2 cellular contexts compared by ENCODE assay signal in the genomic region with DNA sequence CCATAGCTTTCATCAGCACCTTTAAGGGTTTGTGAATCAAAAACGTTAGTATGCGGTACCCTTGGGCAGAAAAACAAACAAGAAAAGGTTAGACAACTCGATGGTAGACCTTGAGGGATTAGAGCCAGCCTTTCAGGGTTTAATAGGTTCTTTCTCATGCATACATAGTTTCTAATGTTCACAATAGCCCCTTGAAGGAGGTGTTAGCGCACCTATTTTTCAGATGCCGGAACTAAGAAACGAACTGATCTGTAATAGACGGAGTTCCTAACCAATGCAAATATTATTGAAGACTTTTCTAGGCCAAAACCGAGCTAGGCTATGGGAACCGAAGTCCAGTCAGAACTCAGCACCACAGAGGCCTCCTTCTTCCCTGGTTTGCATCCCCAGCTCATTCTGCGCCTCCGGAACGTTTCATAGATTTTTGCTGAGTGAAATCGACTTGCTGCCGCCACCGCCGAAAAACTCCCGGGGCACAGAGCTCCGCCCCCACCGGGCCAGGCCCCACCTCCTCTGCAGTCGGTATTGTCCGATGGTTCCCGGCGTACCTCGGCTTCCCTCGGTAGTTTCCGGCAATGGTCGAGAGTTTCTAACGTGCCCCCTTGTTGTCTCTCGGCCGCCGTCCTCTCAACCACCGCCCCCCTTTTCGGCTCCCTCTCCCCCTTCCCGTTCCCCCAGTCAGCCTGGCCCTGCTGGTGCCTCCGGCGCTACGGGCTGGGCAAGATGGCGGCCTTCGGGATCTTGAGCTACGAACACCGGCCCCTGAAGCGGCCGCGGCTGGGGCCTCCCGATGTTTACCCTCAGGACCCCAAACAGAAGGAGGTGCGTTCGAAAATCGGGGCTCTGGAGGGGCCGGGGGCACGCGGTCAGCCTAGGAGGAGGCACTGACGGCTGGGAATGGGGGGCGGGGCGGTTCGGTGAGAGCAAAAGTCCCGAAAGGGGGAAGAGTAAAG.
A peak's percentile ranks its signal among the peaks of the same experiment; 100 is the strongest.
TF ChIP-seq lines count a peak whose summit lies in the region.

A gene (plus strand): TSS at position 565 of the 953 bp plus-strand sequence. CDS start 159 bp downstream, at position 724.

TF ChIP-seq in IMR-90, 13 proteins besides CTCF, POLR2A, EP300 and RAD21 (continued from another document):
- TF ChIP-seq MAZ (IDR thresholded peaks at IDR 0.05; ENCODE audit: borderline replicate concordance, low read depth, low read length): peak; percentile 68; the same call in 1 of the 2 replicates
- TF ChIP-seq MAFK (IDR thresholded peaks at IDR 0.05; ENCODE audit: low read depth, low read length): no peak

TF ChIP-seq in PFSK-1, 5 proteins besides CTCF, POLR2A, EP300 and RAD21 (continued from another document):
- peak; percentile 82 for TF ChIP-seq POLR2AphosphoS5 (IDR thresholded peaks at IDR 0.05; ENCODE audit: low read depth, low read length)
- TF ChIP-seq TAF1 (IDR thresholded peaks at IDR 0.05; ENCODE audit: borderline replicate concordance, insufficient read depth, low read length): peak; percentile 62; the same call in 1 of the 2 replicates
- TF ChIP-seq, protein P1, sequence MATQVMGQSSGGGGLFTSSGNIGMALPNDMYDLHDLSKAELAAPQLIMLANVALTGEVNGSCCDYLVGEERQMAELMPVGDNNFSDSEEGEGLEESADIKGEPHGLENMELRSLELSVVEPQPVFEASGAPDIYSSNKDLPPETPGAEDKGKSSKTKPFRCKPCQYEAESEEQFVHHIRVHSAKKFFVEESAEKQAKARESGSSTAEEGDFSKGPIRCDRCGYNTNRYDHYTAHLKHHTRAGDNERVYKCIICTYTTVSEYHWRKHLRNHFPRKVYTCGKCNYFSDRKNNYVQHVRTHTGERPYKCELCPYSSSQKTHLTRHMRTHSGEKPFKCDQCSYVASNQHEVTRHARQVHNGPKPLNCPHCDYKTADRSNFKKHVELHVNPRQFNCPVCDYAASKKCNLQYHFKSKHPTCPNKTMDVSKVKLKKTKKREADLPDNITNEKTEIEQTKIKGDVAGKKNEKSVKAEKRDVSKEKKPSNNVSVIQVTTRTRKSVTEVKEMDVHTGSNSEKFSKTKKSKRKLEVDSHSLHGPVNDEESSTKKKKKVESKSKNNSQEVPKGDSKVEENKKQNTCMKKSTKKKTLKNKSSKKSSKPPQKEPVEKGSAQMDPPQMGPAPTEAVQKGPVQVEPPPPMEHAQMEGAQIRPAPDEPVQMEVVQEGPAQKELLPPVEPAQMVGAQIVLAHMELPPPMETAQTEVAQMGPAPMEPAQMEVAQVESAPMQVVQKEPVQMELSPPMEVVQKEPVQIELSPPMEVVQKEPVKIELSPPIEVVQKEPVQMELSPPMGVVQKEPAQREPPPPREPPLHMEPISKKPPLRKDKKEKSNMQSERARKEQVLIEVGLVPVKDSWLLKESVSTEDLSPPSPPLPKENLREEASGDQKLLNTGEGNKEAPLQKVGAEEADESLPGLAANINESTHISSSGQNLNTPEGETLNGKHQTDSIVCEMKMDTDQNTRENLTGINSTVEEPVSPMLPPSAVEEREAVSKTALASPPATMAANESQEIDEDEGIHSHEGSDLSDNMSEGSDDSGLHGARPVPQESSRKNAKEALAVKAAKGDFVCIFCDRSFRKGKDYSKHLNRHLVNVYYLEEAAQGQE (IDR thresholded peaks at IDR 0.05; ENCODE audit: insufficient read depth in 1 of 2, low read depth in 2 of 2, low read length in 2 of 2): no peak
